9 cellular contexts compared by ENCODE assay signal in genomic region chr5:125198270-125198974, GRCh38.
A peak's percentile ranks its signal among the peaks of the same experiment; 100 is the strongest.
DNase-seq lines count a peak whose midpoint lies in the region; ATAC-seq and TF ChIP-seq lines count a peak whose summit lies in the region.
"Had no signal": no experiment of that assay in that cellular context is flagged by ENCODE, and none has a peak within 500 bp of the region (broad histone marks: within the 10 kb centered on the region; RNA-seq: fewer than 3 reads in every experiment).

No MANE protein-coding gene starts in this region.

- intact Hi-C loops in mucosa of descending colon (cut with DNase I, micrococcal nuclease), result no loop called here

- peak; percentile 53 for DNase-seq in DND-41
- DNase-seq in NCI-H2227 treated with DMSO at 0.1 percent for 48 hours (lab: John Stamatoyannopoulos, UW), result peak; percentile 92
- DNase-seq in dermis blood vessel endothelial cell, result peak; percentile 81
- peak in 2 of 3 donors; percentile 39 to 81 for DNase-seq in mucosa of descending colon
- no peak for DNase-seq in activated CD8-positive, alpha-beta memory T cell treated with anti-CD3 and anti-CD28 coated beads, Interleukin-2, amount 50 U/mL, for 4 hours

- no peaks in the 10 kb centered on the region for H3K9me3 ChIP-seq in DND-41 (ENCODE audit: insufficient read depth, low read length, severe bottlenecking)
- H3K9me3 ChIP-seq in mucosa of descending colon, result no peaks in the 10 kb centered on the region
- H3K9me3 ChIP-seq: ascending aorta had no signal

- H3K36me3 ChIP-seq in DND-41 (ENCODE audit: insufficient read depth, low read length) (no peaks in the 10 kb centered on the region), mucosa of descending colon (ENCODE audit: low read depth) (no peaks in the 10 kb centered on the region)
- H3K36me3 ChIP-seq: ascending aorta had no signal

- no peak overlapping the region; the same call in 1 of the 2 replicates for H3K4me2 ChIP-seq in DND-41 (ENCODE audit: insufficient read depth, low read length)

- peak overlapping the region; percentile 12; the same call in 1 of the 2 replicates for H3K27ac ChIP-seq in DND-41 (ENCODE audit: low read length)
- H3K27ac ChIP-seq: ascending aorta had no signal

- H2AFZ ChIP-seq in DND-41 (ENCODE audit: low read depth, low read length), result no peak overlapping the region

- TF ChIP-seq CTCF in DND-41 (IDR thresholded peaks at IDR 0.05; ENCODE audit: borderline replicate concordance, extremely low read depth, low read length, poor library complexity, severe bottlenecking) (no peak), mucosa of descending colon (IDR thresholded peaks at IDR 0.05) (no peak)

- no peaks in the 10 kb centered on the region for H3K27me3 ChIP-seq in DND-41 (ENCODE audit: insufficient read depth, low read length, poor library complexity)
- H3K27me3 ChIP-seq: ascending aorta had no signal

- no peaks in the 10 kb centered on the region for H3K79me2 ChIP-seq in DND-41 (ENCODE audit: insufficient read depth, low read length)

- H4K20me1 ChIP-seq in DND-41 (ENCODE audit: insufficient read depth, low read length), result no peaks in the 10 kb centered on the region

- H3K4me3 ChIP-seq in DND-41 (ENCODE audit: low read depth in 1 of 2, low read length in 2 of 2) (no peak overlapping the region), mucosa of descending colon (no peak overlapping the region)
- H3K4me3 ChIP-seq: ascending aorta had no signal

- ATAC-seq in DND-41 (ENCODE audit: insufficient read depth, low read depth), result peak; percentile 68
- ATAC-seq in mucosa of descending colon, result peak; percentile 51
- no peak for ATAC-seq in HG03139 (IDR thresholded peaks at IDR 0.05; ENCODE audit: unreplicated experiment)
- no peak for ATAC-seq in HG02623 (IDR thresholded peaks at IDR 0.05; ENCODE audit: unreplicated experiment)
- ATAC-seq in GM19328 (IDR thresholded peaks at IDR 0.05; ENCODE audit: unreplicated experiment), result no peak

- H3K4me1 ChIP-seq in DND-41 (ENCODE audit: insufficient read depth, low read length), result peaks cover 26% of the 10 kb centered on the region
- peaks cover 4% of the 10 kb centered on the region for H3K4me1 ChIP-seq in mucosa of descending colon (ENCODE audit: low read depth)
- H3K4me1 ChIP-seq: ascending aorta had no signal

- no peak overlapping the region for H3K9ac ChIP-seq in DND-41 (ENCODE audit: low read depth, low read length)

Comparison
In these comparisons a context has a peak if more than half of its experiments do, and no peak if none do; other contexts are left out.
1. ATAC-seq: peak in DND-41 (single experiment) and mucosa of descending colon (single experiment); none in HG03139 (single experiment), HG02623 (single experiment) and GM19328 (single experiment).